Comparison of ENCODE assay signal across 15 cellular contexts in genomic region chr7:45082031-45082830, GRCh38. TPM values are rescaled to one million over a fixed set of nuclear protein-coding genes. Genes with fewer than 3 reads are reported as not detected.
DNase-seq lines count a peak whose midpoint lies in the region; ATAC-seq and TF ChIP-seq lines count a peak whose summit lies in the region.
"Had no signal": no experiment of that assay in that cellular context is flagged by ENCODE, and none has a peak within 500 bp of the region (broad histone marks: within the 10 kb centered on the region; RNA-seq: fewer than 3 reads in every experiment).

No MANE protein-coding gene starts in this region.

- DNase-seq in M059J (ENCODE audit: low read depth) (peak; percentile 48), amniotic epithelial cell (ENCODE audit: low read depth) (peak; percentile 64), left ventricle myocardium superior (no peak), putamen (ENCODE audit: low spot score) (peak; percentile 83), NCI-H2107 treated with DMSO at 0.1 percent for 48 hours (lab: John Stamatoyannopoulos, UW; ENCODE audit: unreplicated experiment) (no peak), amniotic stem cell (lab: John Stamatoyannopoulos, UW) (no peak), endothelial cell (ENCODE audit: low spot score) (no peak)
- DNase-seq: activated naive CD4-positive, alpha-beta T cell treated with Interleukin-2 at 50 U/mL for 16 hours; CD8-positive, alpha-beta T cell; NCI-H1092; NCI-H345; OCI-M1 had no signal

- intact Hi-C loops in left ventricle myocardium superior (cut with micrococcal nuclease) = no loop called here

- no peaks in the 10 kb centered on the region for H3K4me1 Mint-ChIP-seq in endothelial cell (ENCODE audit: unreplicated experiment)

- no peak overlapping the region for H3K4me3 Mint-ChIP-seq in endothelial cell (ENCODE audit: unreplicated experiment)
- H3K4me3 Mint-ChIP-seq: CD8-positive, alpha-beta T cell; naive thymus-derived CD8-positive, alpha-beta T cell; T-helper 17 cell had no signal

- peaks cover 10% of the 10 kb centered on the region for H3K36me3 Mint-ChIP-seq in endothelial cell (ENCODE audit: low read depth, unreplicated experiment)
- H3K36me3 Mint-ChIP-seq: CD8-positive, alpha-beta T cell had no signal

- ATAC-seq in left ventricle myocardium superior = peak; percentile 6
- ATAC-seq: CD8-positive, alpha-beta T cell; naive thymus-derived CD8-positive, alpha-beta T cell; T-helper 17 cell had no signal

- H3K27ac Mint-ChIP-seq in endothelial cell (ENCODE audit: unreplicated experiment) = no peak overlapping the region
- H3K27ac Mint-ChIP-seq: CD8-positive, alpha-beta T cell; T-helper 17 cell had no signal

- peaks cover 26% of the 10 kb centered on the region for H3K27me3 Mint-ChIP-seq in endothelial cell (ENCODE audit: unreplicated experiment)
- H3K27me3 Mint-ChIP-seq: naive thymus-derived CD8-positive, alpha-beta T cell; T-helper 17 cell had no signal

- TF ChIP-seq CTCF in endothelial cell (IDR thresholded peaks at IDR 0.05; ENCODE audit: unreplicated experiment) = no peak

- H3K9me3 Mint-ChIP-seq in endothelial cell (ENCODE audit: unreplicated experiment) = no peaks in the 10 kb centered on the region
- H3K9me3 Mint-ChIP-seq: CD8-positive, alpha-beta T cell; naive thymus-derived CD8-positive, alpha-beta T cell had no signal

RNA-seq across cellular contexts. Expression of gene NACAD, which starts 6.5 kb away (rescaled TPM):
- 0.54 and 3.2 TPM in 2 replicates for total RNA-seq in M059J (2014; rRNA removed; shearing (Covaris generic))
- total RNA-seq in left ventricle myocardium superior (3.5 TPM), endothelial cell (ENCODE audit: unreplicated experiment) (3.5 TPM)
- total RNA-seq: G401 had no signal

RNA-seq across cellular contexts. Expression of gene TBRG4, which starts 29.3 kb away (rescaled TPM):
- 55.3 and 66.6 TPM in 2 replicates for total RNA-seq in M059J (2014; rRNA removed; shearing (Covaris generic))
- total RNA-seq in left ventricle myocardium superior = 83.0 TPM
- 48.1 TPM for total RNA-seq in endothelial cell (ENCODE audit: unreplicated experiment)

Comparison
In these comparisons a context has a peak if more than half of its experiments do, and no peak if none do; other contexts are left out.
1. DNase-seq: peak in M059J (single experiment), amniotic epithelial cell (single experiment) and putamen (single experiment); none in left ventricle myocardium superior (single experiment), NCI-H2107 treated with DMSO at 0.1 percent for 48 hours (single experiment), amniotic stem cell (single experiment) and endothelial cell (single experiment).